ENCODE assay signal across 9 cellular contexts in genomic region chr3:100316656-100317069, GRCh38. TPM values are rescaled to one million over a fixed set of nuclear protein-coding genes. Genes with fewer than 3 reads are reported as not detected.
DNase-seq lines count a peak whose midpoint lies in the region; ATAC-seq and TF ChIP-seq lines count a peak whose summit lies in the region.
"Had no signal": no experiment of that assay in that cellular context is flagged by ENCODE, and none has a peak within 500 bp of the region (broad histone marks: within the 10 kb centered on the region; RNA-seq: fewer than 3 reads in every experiment).

No MANE protein-coding gene starts in this region.

- peaks cover 13% of the 10 kb centered on the region for H3K36me3 Mint-ChIP-seq in activated CD4-positive, alpha-beta T cell treated with anti-CD3 and anti-CD28 coated beads, Interleukin-2, amount 10 ng/mL, durations not matched to agents 7 days and 5 days (ENCODE audit: low read depth)

- CTCF ChIA-PET in activated CD4-positive, alpha-beta T cell treated with anti-CD3 and anti-CD28 coated beads, Interleukin-2, amount 10 ng/mL, durations not matched to agents 7 days and 5 days (lab: Charles Lee) = interaction anchor here (0.6 to 1.1 kb wide), 3 partner anchors 56 to 494 kb away, joined by 3 read pairs; partner anchors contain the start of gene TBC1D23

- H3K9me3 Mint-ChIP-seq in activated CD4-positive, alpha-beta T cell treated with anti-CD3 and anti-CD28 coated beads, Interleukin-2, amount 10 ng/mL, durations not matched to agents 7 days and 5 days = no peaks in the 10 kb centered on the region

- DNase-seq in ACHN (peak; percentile 68), NCI-H2107 (lab: John Stamatoyannopoulos, UW) (peak; percentile 34), foreskin keratinocyte (peak in 1 of 2 donors; percentile 35), omental fat pad (ENCODE audit: low spot score) (no peak), GOT3 (lab: John Stamatoyannopoulos, UW) (no peak)
- peak; percentile 65 for DNase-seq in activated CD4-positive, alpha-beta T cell treated with anti-CD3 and anti-CD28 coated beads, Interleukin-2, amount 10 ng/mL, durations not matched to agents 7 days and 5 days

- no peak overlapping the region for H3K4me3 Mint-ChIP-seq in activated CD4-positive, alpha-beta T cell treated with anti-CD3 and anti-CD28 coated beads, Interleukin-2, amount 10 ng/mL, durations not matched to agents 7 days and 5 days

- H3K27me3 Mint-ChIP-seq in activated CD4-positive, alpha-beta T cell treated with anti-CD3 and anti-CD28 coated beads, Interleukin-2, amount 10 ng/mL, durations not matched to agents 7 days and 5 days = no peaks in the 10 kb centered on the region

- in situ Hi-C loops in ACHN (cut with HindIII; ENCODE audit: low pct_ligation_motif_present, low pct_unique_long_range_greater_than_20kb, low sequenced_read_pairs) = no loop called here

- peak overlapping the region; percentile 58 for H3K27ac Mint-ChIP-seq in activated CD4-positive, alpha-beta T cell treated with anti-CD3 and anti-CD28 coated beads, Interleukin-2, amount 10 ng/mL, durations not matched to agents 7 days and 5 days

- H3K4me1 Mint-ChIP-seq in activated CD4-positive, alpha-beta T cell treated with anti-CD3 and anti-CD28 coated beads, Interleukin-2, amount 10 ng/mL, durations not matched to agents 7 days and 5 days = peaks cover 17% of the 10 kb centered on the region

- POLR2A ChIA-PET in activated CD4-positive, alpha-beta T cell treated with anti-CD3 and anti-CD28 coated beads, Interleukin-2, amount 10 ng/mL, durations not matched to agents 7 days and 5 days (lab: Charles Lee) = interaction anchor here (0.6 kb wide), 1 partner anchor 486 kb away, joined by 4 read pairs; no protein-coding TSS in a partner anchor

- H3K4me1 ChIP-seq in foreskin keratinocyte = no peaks in the 10 kb centered on the region

- TF ChIP-seq CTCF in GM12872 (IDR thresholded peaks at IDR 0.05; ENCODE audit: insufficient read depth, low read depth, low read length) = peak; percentile 62
- peak; percentile 78 for TF ChIP-seq CTCF in foreskin keratinocyte (conservative IDR thresholded peaks at IDR 0.05)
- no peak for TF ChIP-seq CTCF in omental fat pad (IDR thresholded peaks at IDR 0.05)

- H3K27ac ChIP-seq in foreskin keratinocyte = no peak overlapping the region
- H3K27ac ChIP-seq: neutrophil had no signal

- no peaks in the 10 kb centered on the region for H3K27me3 ChIP-seq in foreskin keratinocyte
- H3K27me3 ChIP-seq: neutrophil had no signal

- ATAC-seq in HG02852 (IDR thresholded peaks at IDR 0.05; ENCODE audit: unreplicated experiment) = peak; percentile 72
- ATAC-seq in foreskin keratinocyte = peak; percentile 64
- ATAC-seq in omental fat pad (ENCODE audit: low FRiP score) = peak; percentile 77

RNA-seq across cellular contexts. Expression of gene NIT2, which starts 17.9 kb away (rescaled TPM):
- 10 to 100 TPM; 41.7 to 45.7 TPM for total RNA-seq in activated CD4-positive, alpha-beta T cell treated with anti-CD3 and anti-CD28 coated beads, Interleukin-2, amount 10 ng/mL, durations not matched to agents 7 days and 5 days
- total RNA-seq in foreskin keratinocyte (54.0 and 59.1 TPM in 2 replicates), omental fat pad (10 to 100 TPM; 27.0 to 42.6 (median 32.3) TPM)
- polyA plus RNA-seq in foreskin keratinocyte = 71.3 and 73.7 TPM in 2 replicates

RNA-seq across cellular contexts. Expression of gene TBC1D23, which starts 55.9 kb away (rescaled TPM):
- 10 to 100 TPM; 28.2 to 28.6 TPM for total RNA-seq in activated CD4-positive, alpha-beta T cell treated with anti-CD3 and anti-CD28 coated beads, Interleukin-2, amount 10 ng/mL, durations not matched to agents 7 days and 5 days
- total RNA-seq in foreskin keratinocyte = 33.2 and 40.2 TPM in 2 replicates
- polyA plus RNA-seq in foreskin keratinocyte = 17.4 and 17.8 TPM in 2 replicates
- 10 to 100 TPM; 27.8 to 47.3 (median 31.5) TPM for total RNA-seq in omental fat pad

Comparison
In these comparisons a context has a peak if more than half of its experiments do, and no peak if none do; other contexts are left out.
1. DNase-seq: peak in ACHN (single experiment), NCI-H2107 (single experiment) and activated CD4-positive, alpha-beta T cell treated with anti-CD3 and anti-CD28 coated beads, Interleukin-2, amount 10 ng/mL, durations not matched to agents 7 days and 5 days (single experiment); none in omental fat pad (single experiment) and GOT3 (single experiment).
2. CTCF ChIP-seq: peak in GM12872 (single experiment) and foreskin keratinocyte (single experiment); none in omental fat pad (0 of 3).
3. Peak in every context shown above with its lines, with median percentiles within 50 percentile points of each other: ATAC-seq.